8 cellular contexts compared by ENCODE assay signal in genomic region chr11:130145975-130146776, GRCh38. TPM values are rescaled to one million over a fixed set of nuclear protein-coding genes. Genes with fewer than 3 reads are reported as not detected.
A peak's percentile ranks its signal among the peaks of the same experiment; 100 is the strongest.
DNase-seq lines count a peak whose midpoint lies in the region; ATAC-seq and TF ChIP-seq lines count a peak whose summit lies in the region.

No MANE protein-coding gene starts in this region.

- H2BK12ac ChIP-seq in trophoblast cell (ENCODE audit: low read length), result no peak overlapping the region

- WGBS in trophoblast cell (ENCODE audit: extremely low coverage, insufficient coverage, insufficient read length), result no CpG with 5 or more reads among the region's 15 CpGs

- peak overlapping the region; percentile 40 for H3K4me2 ChIP-seq in OCI-LY3 (ENCODE audit: low read length)
- no peak overlapping the region for H3K4me2 ChIP-seq in trophoblast cell (ENCODE audit: low read length)

- H3K23ac ChIP-seq in trophoblast cell (ENCODE audit: low read length), result no peak overlapping the region

- H3K4ac ChIP-seq in trophoblast cell (ENCODE audit: low read depth, low read length), result no peak overlapping the region

- no peak overlapping the region for H3K18ac ChIP-seq in trophoblast cell (ENCODE audit: low read length)

- no peaks in the 10 kb centered on the region for H4K20me1 ChIP-seq in OCI-LY3 (ENCODE audit: insufficient read depth, low read length)

- H2AK5ac ChIP-seq in trophoblast cell (ENCODE audit: low read length), result no peak overlapping the region

- peaks cover 21% of the 10 kb centered on the region for H3K36me3 ChIP-seq in OCI-LY3 (replicated peaks; ENCODE audit: low read depth, low read length)
- peaks cover 24 to 34% of the 10 kb centered on the region in 2 experiments for H3K36me3 ChIP-seq in trophoblast cell (ENCODE audit: control insufficient read depth in 1 of 2, insufficient read depth in 2 of 2, low read length in 2 of 2)

- DNase-seq in fibroblast of villous mesenchyme (ENCODE audit: low read depth), result no peak
- DNase-seq in trophoblast cell, result peak; percentile 96 to 98
- no peak for DNase-seq in activated CD4-positive, CD25-positive, alpha-beta regulatory T cell (lab: John Stamatoyannopoulos, UW)
- no peak for DNase-seq in epidermal melanocyte (ENCODE audit: insufficient read length, low spot score)
- no peak for DNase-seq in T-helper 2 cell treated with Interferon-gamma antibody and Interleukin-4, amounts not matched to agents 5 μg/mL and 100 μg/mL, for 36 hours (ENCODE audit: low spot score)

- H2BK5ac ChIP-seq in trophoblast cell (ENCODE audit: low read depth, low read length, poor library complexity), result no peak overlapping the region

- H3K9me3 ChIP-seq in OCI-LY3 (ENCODE audit: insufficient read depth, low read length) (no peaks in the 10 kb centered on the region), trophoblast cell (ENCODE audit: insufficient read depth, low read depth, low read length) (peaks cover 2% of the 10 kb centered on the region)

- no peak overlapping the region for H4K8ac ChIP-seq in trophoblast cell (ENCODE audit: low read depth, low read length)

- H4K12ac ChIP-seq in trophoblast cell (ENCODE audit: low read depth, low read length), result no peak overlapping the region

- ATAC-seq in GM18517 (IDR thresholded peaks at IDR 0.05; ENCODE audit: unreplicated experiment) (peak; percentile 42), HG03469 (IDR thresholded peaks at IDR 0.05; ENCODE audit: unreplicated experiment) (no peak)

- H4K91ac ChIP-seq in trophoblast cell (ENCODE audit: low read depth, low read length), result no peak overlapping the region

- no peaks in the 10 kb centered on the region for H3K9me3 Mint-ChIP-seq in T-helper 2 cell treated with Interferon-gamma antibody and Interleukin-4, amounts not matched to agents 5 μg/mL and 100 μg/mL, for 36 hours

- peak; percentile 37 for TF ChIP-seq CTCF in OCI-LY3 (IDR thresholded peaks at IDR 0.05; ENCODE audit: low read depth, low read length)
- peak; percentile 17 for TF ChIP-seq CTCF in fibroblast of villous mesenchyme (IDR thresholded peaks at IDR 0.05; ENCODE audit: insufficient read depth, low read depth, low read length)

- H3K4me3 Mint-ChIP-seq in T-helper 2 cell treated with Interferon-gamma antibody and Interleukin-4, amounts not matched to agents 5 μg/mL and 100 μg/mL, for 36 hours, result no peak overlapping the region

- no peak overlapping the region for H2AFZ ChIP-seq in OCI-LY3 (ENCODE audit: low read depth, low read length)
- H2AFZ ChIP-seq in trophoblast cell (ENCODE audit: insufficient read depth, low read length, poor library complexity), result no peak overlapping the region

- H3K4me1 Mint-ChIP-seq in T-helper 2 cell treated with Interferon-gamma antibody and Interleukin-4, amounts not matched to agents 5 μg/mL and 100 μg/mL, for 36 hours (ENCODE audit: low read depth), result peaks cover 5% of the 10 kb centered on the region

- no peaks in the 10 kb centered on the region for H3K79me1 ChIP-seq in trophoblast cell (ENCODE audit: low read length)

- no peaks in the 10 kb centered on the region for H3K79me2 ChIP-seq in OCI-LY3 (ENCODE audit: low read length)
- H3K79me2 ChIP-seq in trophoblast cell (ENCODE audit: control insufficient read depth, insufficient read depth, low read length, poor library complexity), result no peaks in the 10 kb centered on the region

- H3K36me3 Mint-ChIP-seq in T-helper 2 cell treated with Interferon-gamma antibody and Interleukin-4, amounts not matched to agents 5 μg/mL and 100 μg/mL, for 36 hours (ENCODE audit: low read depth), result no peaks in the 10 kb centered on the region

- H3K4me3 ChIP-seq in OCI-LY3 (ENCODE audit: low read length) (no peak overlapping the region), fibroblast of villous mesenchyme (ENCODE audit: low read depth, low read length) (no peak overlapping the region), trophoblast cell (ENCODE audit: low read depth, low read length) (no peak overlapping the region)

- H3K27me3 Mint-ChIP-seq in T-helper 2 cell treated with Interferon-gamma antibody and Interleukin-4, amounts not matched to agents 5 μg/mL and 100 μg/mL, for 36 hours (ENCODE audit: low read depth), result no peaks in the 10 kb centered on the region

- H3K9ac ChIP-seq in OCI-LY3 (ENCODE audit: low read length) (no peak overlapping the region), trophoblast cell (ENCODE audit: low read length) (no peak overlapping the region)

- H3K14ac ChIP-seq in trophoblast cell (ENCODE audit: low read length), result no peak overlapping the region

- H3K27ac ChIP-seq in OCI-LY3 (ENCODE audit: low read length) (peak overlapping the region; percentile 24), trophoblast cell (ENCODE audit: low read depth, low read length) (no peak overlapping the region)

- H3K4me1 ChIP-seq in OCI-LY3 (ENCODE audit: low read length) (peaks cover 34% of the 10 kb centered on the region), trophoblast cell (ENCODE audit: control insufficient read depth in 1 of 2, insufficient read depth in 2 of 2, low read length in 2 of 2) (peaks cover 3 to 8% of the 10 kb centered on the region in 2 experiments)

- no peaks in the 10 kb centered on the region for H3K27me3 ChIP-seq in OCI-LY3 (ENCODE audit: low read depth, low read length)
- no peaks in the 10 kb centered on the region for H3K27me3 ChIP-seq in trophoblast cell (ENCODE audit: insufficient read depth, low read length)

- H3K27ac Mint-ChIP-seq in T-helper 2 cell treated with Interferon-gamma antibody and Interleukin-4, amounts not matched to agents 5 μg/mL and 100 μg/mL, for 36 hours, result no peak overlapping the region

- no peak overlapping the region for H2BK120ac ChIP-seq in trophoblast cell (ENCODE audit: insufficient read depth, low read length, poor library complexity)

RNA-seq across cellular contexts. Expression of gene ST14, which starts 13.4 kb away (rescaled TPM):
- under 0.01 TPM in 1 of 2 replicates, not detected in the other for total RNA-seq in fibroblast of villous mesenchyme
- polyA plus RNA-seq in trophoblast cell (2013), result 8.4 and 11.2 TPM in 2 replicates

Comparison
In these comparisons a context has a peak if more than half of its experiments do, and no peak if none do; other contexts are left out.
1. DNase-seq: peak in trophoblast cell (2 of 2); none in fibroblast of villous mesenchyme (single experiment), activated CD4-positive, CD25-positive, alpha-beta regulatory T cell (0 of 4), epidermal melanocyte (single experiment) and T-helper 2 cell treated with Interferon-gamma antibody and Interleukin-4, amounts not matched to agents 5 μg/mL and 100 μg/mL, for 36 hours (single experiment).